ENCODE assay signal across 8 cellular contexts in the genomic region with DNA sequence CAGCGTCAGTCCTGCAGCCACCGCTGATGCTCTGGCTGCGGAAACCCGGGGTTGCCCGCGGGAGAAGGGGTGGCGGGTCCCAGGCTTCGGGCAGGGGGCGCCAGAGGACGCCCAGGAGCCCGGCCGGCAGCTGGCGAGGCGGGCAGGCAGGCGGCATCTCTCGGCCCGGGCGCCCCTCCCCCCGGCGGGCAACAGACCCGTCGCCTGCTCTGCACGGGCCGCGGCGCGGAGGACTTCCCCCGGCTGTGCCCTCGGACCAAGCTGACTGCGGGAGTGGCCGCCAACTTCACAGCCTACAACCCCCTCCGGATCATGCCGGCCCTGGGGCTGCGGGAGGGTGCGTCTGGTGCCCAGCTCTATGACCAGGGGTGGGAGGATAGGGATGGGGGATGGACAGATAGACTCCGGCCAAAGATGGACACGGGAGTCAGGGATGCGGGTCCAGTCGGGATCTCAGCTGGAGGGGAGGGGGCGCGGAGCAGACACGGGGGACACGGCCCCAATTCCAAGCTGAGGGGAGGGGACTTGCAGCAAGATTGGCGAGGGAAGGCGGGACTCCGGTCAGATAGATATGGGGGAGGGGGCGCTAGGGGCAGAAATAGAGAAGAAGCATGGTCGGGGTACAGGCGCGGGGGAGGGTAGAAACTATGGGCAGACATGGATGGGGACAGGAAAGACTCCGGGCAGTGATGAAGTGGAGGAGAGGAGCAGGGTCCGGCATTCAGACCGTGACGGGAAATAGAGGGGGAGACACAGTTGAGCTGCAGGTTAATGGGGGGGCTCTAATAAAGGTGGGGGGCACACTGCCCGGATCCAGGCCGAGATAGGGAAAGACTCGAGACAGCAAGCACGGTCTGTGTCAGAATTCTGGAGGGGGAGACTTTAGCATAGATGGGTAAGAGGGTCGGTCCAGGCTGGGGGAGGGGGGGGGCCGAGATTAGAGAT. TPM values are rescaled to one million over a fixed set of nuclear protein-coding genes. Genes with fewer than 3 reads are reported as not detected.
A peak's percentile ranks its signal among the peaks of the same experiment; 100 is the strongest.
DNase-seq lines count a peak whose midpoint lies in the region; ATAC-seq and TF ChIP-seq lines count a peak whose summit lies in the region.

No MANE protein-coding gene starts in this region.

- peak overlapping the region; percentile 18 for H2AFZ ChIP-seq in fibroblast of lung (ENCODE audit: low read length)

- H3K36me3 ChIP-seq in CD4-positive, alpha-beta memory T cell (ENCODE audit: insufficient read depth, low read length), result no peaks in the 10 kb centered on the region
- no peaks in the 10 kb centered on the region for H3K36me3 ChIP-seq in HUES48 (ENCODE audit: control insufficient read depth, insufficient read depth, low read length)
- H3K36me3 ChIP-seq in Panc1 (ENCODE audit: control insufficient read depth, insufficient read depth, low read length), result no peaks in the 10 kb centered on the region; the same call in 1 of the 2 replicates
- no peaks in the 10 kb centered on the region for H3K36me3 ChIP-seq in fibroblast of lung (ENCODE audit: control insufficient read depth, insufficient read depth, low read length)

- no peaks in the 10 kb centered on the region for H3K9me3 ChIP-seq in CD4-positive, alpha-beta memory T cell (ENCODE audit: control insufficient read depth in 1 of 2, low read length in 2 of 2)
- H3K9me3 ChIP-seq in HUES48 (ENCODE audit: control insufficient read depth, insufficient read depth, low read length), result no peaks in the 10 kb centered on the region
- no peaks in the 10 kb centered on the region for H3K9me3 ChIP-seq in Panc1 (ENCODE audit: control insufficient read depth, insufficient read depth, low read depth, low read length)
- no peaks in the 10 kb centered on the region for H3K9me3 ChIP-seq in fibroblast of lung (ENCODE audit: control insufficient read depth, insufficient read depth, low read depth, low read length)

- peaks cover 11 to 39% (median 17%) of the 10 kb centered on the region in 4 donors for H3K4me1 Mint-ChIP-seq in CD4-positive, alpha-beta memory T cell
- peaks cover 25% of the 10 kb centered on the region for H3K4me1 Mint-ChIP-seq in activated T-helper 1 cell treated with anti-CD3 and anti-CD28 coated beads, Interleukin-12 subunit alpha, Interleukin-12 subunit beta, Interleukin-2, Interleukin-4 antibody, amounts not matched to agents 30 ng/mL and 10 ng/mL and 1 ng/mL, durations not matched to agents 14 hours and 24 hours and 36 hours (ENCODE audit: low read depth)
- H3K4me1 Mint-ChIP-seq in natural killer cell, result peaks cover 14 to 45% of the 10 kb centered on the region in 2 donors

- peak overlapping the region; percentile 92 for H3K4me2 ChIP-seq in fibroblast of lung (ENCODE audit: extremely low read depth, insufficient read depth, low read length)

- H3K36me3 Mint-ChIP-seq in CD4-positive, alpha-beta memory T cell, result no peaks in the 10 kb centered on the region
- H3K36me3 Mint-ChIP-seq in activated T-helper 1 cell treated with anti-CD3 and anti-CD28 coated beads, Interleukin-12 subunit alpha, Interleukin-12 subunit beta, Interleukin-2, Interleukin-4 antibody, amounts not matched to agents 30 ng/mL and 10 ng/mL and 1 ng/mL, durations not matched to agents 14 hours and 24 hours and 36 hours (ENCODE audit: low read depth), result no peaks in the 10 kb centered on the region
- no peaks in the 10 kb centered on the region for H3K36me3 Mint-ChIP-seq in natural killer cell

- H3K27ac Mint-ChIP-seq in CD4-positive, alpha-beta memory T cell, result peak overlapping the region in 3 of 7 donors; percentile 32 to 67 (median 48)
- H3K27ac Mint-ChIP-seq in activated T-helper 1 cell treated with anti-CD3 and anti-CD28 coated beads, Interleukin-12 subunit alpha, Interleukin-12 subunit beta, Interleukin-2, Interleukin-4 antibody, amounts not matched to agents 30 ng/mL and 10 ng/mL and 1 ng/mL, durations not matched to agents 14 hours and 24 hours and 36 hours, result no peak overlapping the region
- peak overlapping the region in 1 of 2 donors; percentile 84 for H3K27ac Mint-ChIP-seq in natural killer cell

- CTCF ChIA-PET in CD4-positive, alpha-beta memory T cell (lab: Charles Lee; ENCODE audit: partially characterized antibody), result interaction anchor here (0.8 to 4.3 kb wide), 10 partner anchors 9 to 300 kb away, joined by 3 to 57 read pairs (median 3); no protein-coding TSS in a partner anchor
- CTCF ChIA-PET in Panc1 (lab: Charles Lee), result interaction anchor here (0.5 to 0.9 kb wide), 3 partner anchors 24 to 99 kb away, joined by 4 to 14 read pairs (median 8); no protein-coding TSS in a partner anchor

- peaks cover 0 to 2% of the 10 kb centered on the region in 2 donors for H3K27me3 Mint-ChIP-seq in CD4-positive, alpha-beta memory T cell
- peaks cover 60% of the 10 kb centered on the region for H3K27me3 Mint-ChIP-seq in activated T-helper 1 cell treated with anti-CD3 and anti-CD28 coated beads, Interleukin-12 subunit alpha, Interleukin-12 subunit beta, Interleukin-2, Interleukin-4 antibody, amounts not matched to agents 30 ng/mL and 10 ng/mL and 1 ng/mL, durations not matched to agents 14 hours and 24 hours and 36 hours (ENCODE audit: insufficient read depth)
- H3K27me3 Mint-ChIP-seq in natural killer cell (ENCODE audit: low read depth in 2 of 2), result peaks cover 0 to 8% of the 10 kb centered on the region in 2 donors

- TF ChIP-seq CTCF in Panc1 (IDR thresholded peaks at IDR 0.05) (peak; percentile 93), fibroblast of lung (conservative IDR thresholded peaks at IDR 0.05 in 1 of 2, IDR thresholded peaks at IDR 0.05 in 1 of 2; ENCODE audit: low read depth in 1 of 2, low read length in 2 of 2) (peak; percentile 47 to 50), natural killer cell (IDR thresholded peaks at IDR 0.05) (peak; percentile 66)

- H3K79me2 ChIP-seq in fibroblast of lung (ENCODE audit: control insufficient read depth, insufficient read depth, low read length), result no peaks in the 10 kb centered on the region

- intact Hi-C loops in CD4-positive, alpha-beta memory T cell (cut with micrococcal nuclease), result loop anchor here (1.0 to 10.0 kb wide), 5 partner anchors 9 to 442 kb away; partner anchors contain the start of genes CCDC28B, DCDC2B, IQCC and PTP4A2
- intact Hi-C loops in Panc1 (cut with micrococcal nuclease; ENCODE audit: unreplicated experiment), result no loop called here
- intact Hi-C loops in activated T-helper 1 cell treated with anti-CD3 and anti-CD28 coated beads, Interleukin-12 subunit alpha, Interleukin-12 subunit beta, Interleukin-2, Interleukin-4 antibody, amounts not matched to agents 30 ng/mL and 10 ng/mL and 1 ng/mL, durations not matched to agents 14 hours and 24 hours and 36 hours (cut with micrococcal nuclease), result loop anchor here (1.0 to 5.0 kb wide), 3 partner anchors 26 to 1021 kb away; no protein-coding TSS in a partner anchor
- intact Hi-C loops in natural killer cell (cut with micrococcal nuclease), result loop anchor here (1.0 to 5.0 kb wide), 2 partner anchors 25 to 199 kb away; no protein-coding TSS in a partner anchor

- no TSS peak for BruUV-seq in Panc1 (replicated peaks; lab: Mats Ljungman, UMichigan)

- peak overlapping the region; percentile 51 to 61 for H3K4me3 ChIP-seq in CD4-positive, alpha-beta memory T cell (ENCODE audit: low read length in 2 of 2)
- H3K4me3 ChIP-seq in HUES48 (ENCODE audit: low read depth, low read length), result peak overlapping the region; percentile 64
- peak overlapping the region; percentile 62 to 68 for H3K4me3 ChIP-seq in Panc1 (ENCODE audit: low read depth in 2 of 2, low read length in 2 of 2)
- H3K4me3 ChIP-seq in fibroblast of lung (replicated peaks in 1 of 4; ENCODE audit: control extremely low read depth in 1 of 4, insufficient read depth in 1 of 4, low read depth in 3 of 4, low read length in 4 of 4), result peak overlapping the region; percentile 49 to 67 (median 64)

- H3K4me1 ChIP-seq in CD4-positive, alpha-beta memory T cell (ENCODE audit: insufficient read depth, low read length), result peaks cover 35% of the 10 kb centered on the region
- H3K4me1 ChIP-seq in HUES48 (ENCODE audit: control insufficient read depth, insufficient read depth, low read length), result peaks cover 52% of the 10 kb centered on the region
- H3K4me1 ChIP-seq in Panc1 (ENCODE audit: control insufficient read depth, insufficient read depth, low read length), result peaks cover 60% of the 10 kb centered on the region
- peaks cover 21% of the 10 kb centered on the region for H3K4me1 ChIP-seq in fibroblast of lung (ENCODE audit: control insufficient read depth, extremely low read depth, insufficient read depth, low read length)

- no peaks in the 10 kb centered on the region for H3K9me3 Mint-ChIP-seq in CD4-positive, alpha-beta memory T cell
- no peaks in the 10 kb centered on the region for H3K9me3 Mint-ChIP-seq in activated T-helper 1 cell treated with anti-CD3 and anti-CD28 coated beads, Interleukin-12 subunit alpha, Interleukin-12 subunit beta, Interleukin-2, Interleukin-4 antibody, amounts not matched to agents 30 ng/mL and 10 ng/mL and 1 ng/mL, durations not matched to agents 14 hours and 24 hours and 36 hours
- no peaks in the 10 kb centered on the region for H3K9me3 Mint-ChIP-seq in natural killer cell

- in situ Hi-C loops in Panc1 (cut with HindIII; ENCODE audit: low pct_unique_long_range_greater_than_20kb, low sequenced_read_pairs), result no loop called here

- H3K27ac ChIP-seq in CD4-positive, alpha-beta memory T cell (ENCODE audit: low read depth, low read length), result no peak overlapping the region
- no peak overlapping the region for H3K27ac ChIP-seq in HUES48 (ENCODE audit: low read depth, low read length)
- peak overlapping the region; percentile 46 for H3K27ac ChIP-seq in Panc1 (ENCODE audit: low read length)
- no peak overlapping the region for H3K27ac ChIP-seq in fibroblast of lung (ENCODE audit: insufficient read depth, low read length)
- peak overlapping the region; percentile 59 for H3K27ac ChIP-seq in substantia nigra (ENCODE audit: low read depth, low read length, poor library complexity, severe bottlenecking)

- peak; percentile 65 to 71 (median 65) for DNase-seq in CD4-positive, alpha-beta memory T cell
- DNase-seq in Panc1 (ENCODE audit: low read depth, low spot score) (no peak), fibroblast of lung (ENCODE audit: low read depth in 2 of 2) (peak; percentile 37), natural killer cell (peak; percentile 75), substantia nigra (lab: John Stamatoyannopoulos, UW) (peak in 47 of 49 donors; percentile 28 to 88 (median 69))
- peak; percentile 42 for DNase-seq in activated T-helper 1 cell treated with anti-CD3 and anti-CD28 coated beads, Interleukin-12 subunit alpha, Interleukin-12 subunit beta, Interleukin-2, Interleukin-4 antibody, amounts not matched to agents 30 ng/mL and 10 ng/mL and 1 ng/mL, durations not matched to agents 14 hours and 24 hours and 36 hours (ENCODE audit: low spot score)

- no peaks in the 10 kb centered on the region for H4K20me1 ChIP-seq in fibroblast of lung (ENCODE audit: control insufficient read depth, extremely low read depth, insufficient read depth, low read length)

- H3K9ac ChIP-seq in HUES48 (ENCODE audit: low read depth, low read length) (no peak overlapping the region), fibroblast of lung (ENCODE audit: insufficient read depth, low read length) (peak overlapping the region; percentile 39)

- ATAC-seq in Panc1 (peak; percentile 70), natural killer cell (peak; percentile 53 to 65 (median 60)), HG03342 (IDR thresholded peaks at IDR 0.05; ENCODE audit: unreplicated experiment) (no peak)

- peaks cover 10% of the 10 kb centered on the region for H3K27me3 ChIP-seq in CD4-positive, alpha-beta memory T cell (ENCODE audit: insufficient read depth, low read length)
- H3K27me3 ChIP-seq in HUES48 (ENCODE audit: control insufficient read depth, insufficient read depth, low read length) (peaks cover 27% of the 10 kb centered on the region), Panc1 (ENCODE audit: control insufficient read depth, insufficient read depth, low read length) (no peaks in the 10 kb centered on the region), fibroblast of lung (ENCODE audit: control insufficient read depth, insufficient read depth, low read length) (peaks cover 2% of the 10 kb centered on the region)

- POLR2A ChIA-PET in CD4-positive, alpha-beta memory T cell (lab: Charles Lee; ENCODE audit: partially characterized antibody), result interaction anchor here (1.1 to 3.5 kb wide), 3 partner anchors 26 to 344 kb away, joined by 3 to 32 read pairs (median 3); partner anchors contain the start of gene KPNA6
- POLR2A ChIA-PET in Panc1 (lab: Charles Lee), result interaction anchor here (0.9 kb wide), 1 partner anchor 27 kb away, joined by 3 read pairs; no protein-coding TSS in a partner anchor

- peak overlapping the region; percentile 55 to 88 (median 82) for H3K4me3 Mint-ChIP-seq in CD4-positive, alpha-beta memory T cell
- peak overlapping the region; percentile 65 for H3K4me3 Mint-ChIP-seq in activated T-helper 1 cell treated with anti-CD3 and anti-CD28 coated beads, Interleukin-12 subunit alpha, Interleukin-12 subunit beta, Interleukin-2, Interleukin-4 antibody, amounts not matched to agents 30 ng/mL and 10 ng/mL and 1 ng/mL, durations not matched to agents 14 hours and 24 hours and 36 hours
- peak overlapping the region; percentile 90 for H3K4me3 Mint-ChIP-seq in natural killer cell

RNA-seq across cellular contexts. Expression of gene ADGRB2, which starts 1.1 kb away (rescaled TPM):
- total RNA-seq in CD4-positive, alpha-beta memory T cell, result 1 to 10 TPM; 1.5 to 2.0 TPM
- under 1 TPM in 1 of 2 donors, not detected in 1; 0.55 TPM for polyA plus RNA-seq in CD4-positive, alpha-beta memory T cell
- 34.8 TPM for total RNA-seq in Panc1 (2021; ENCODE audit: unreplicated experiment)
- 31.5 TPM for polyA plus RNA-seq in Panc1 (2012; ENCODE audit: insufficient read length)
- total RNA-seq in activated T-helper 1 cell treated with anti-CD3 and anti-CD28 coated beads, Interleukin-12 subunit alpha, Interleukin-12 subunit beta, Interleukin-2, Interleukin-4 antibody, amounts not matched to agents 30 ng/mL and 10 ng/mL and 1 ng/mL, durations not matched to agents 14 hours and 24 hours and 36 hours, result 0.13 and 0.29 TPM in 2 replicates
- total RNA-seq in fibroblast of lung, result 7.4 and 10.4 TPM in 2 replicates
- polyA plus RNA-seq in fibroblast of lung, result 4.4 and 4.8 TPM in 2 replicates
- polyA plus RNA-seq in fibroblast of lung (2012), result 9.7 and 10.0 TPM in 2 replicates
- polyA minus RNA-seq in fibroblast of lung (ENCODE audit: low replicate concordance), result 12.0 and 13.2 TPM in 2 replicates
- 10 to 100 TPM in 2 of 3 donors, 1 to 10 TPM in 1; 7.6 to 19.9 (median 12.8) TPM for total RNA-seq in natural killer cell

RNA-seq across cellular contexts. Expression of gene SPOCD1, which starts 52.8 kb away (rescaled TPM):
- total RNA-seq in CD4-positive, alpha-beta memory T cell, result under 1 TPM; 0.61 to 0.94 TPM
- not detected for polyA plus RNA-seq in CD4-positive, alpha-beta memory T cell
- 0.54 TPM for total RNA-seq in Panc1 (2021; ENCODE audit: unreplicated experiment)
- polyA plus RNA-seq in Panc1 (2012; ENCODE audit: insufficient read length), result 0.22 TPM
- total RNA-seq in activated T-helper 1 cell treated with anti-CD3 and anti-CD28 coated beads, Interleukin-12 subunit alpha, Interleukin-12 subunit beta, Interleukin-2, Interleukin-4 antibody, amounts not matched to agents 30 ng/mL and 10 ng/mL and 1 ng/mL, durations not matched to agents 14 hours and 24 hours and 36 hours, result not detected in 2 replicates
- total RNA-seq in fibroblast of lung, result 30.3 and 47.2 TPM in 2 replicates
- polyA plus RNA-seq in fibroblast of lung, result 44.8 and 55.4 TPM in 2 replicates
- 54.0 and 67.7 TPM in 2 replicates for polyA plus RNA-seq in fibroblast of lung (2012)
- 44.4 and 111 TPM in 2 replicates for polyA minus RNA-seq in fibroblast of lung (ENCODE audit: low replicate concordance)
- total RNA-seq in natural killer cell, result under 1 TPM in 2 of 3 donors, not detected in 1; 0.54 to 0.68 TPM

RNA-seq across cellular contexts. Expression of gene COL16A1, which starts 59.2 kb away (rescaled TPM):
- not detected for total RNA-seq in CD4-positive, alpha-beta memory T cell
- polyA plus RNA-seq in CD4-positive, alpha-beta memory T cell, result not detected
- total RNA-seq in Panc1 (2021; ENCODE audit: unreplicated experiment), result 7.6 TPM
- polyA plus RNA-seq in Panc1 (2012; ENCODE audit: insufficient read length), result 3.5 TPM
- not detected in 2 replicates for total RNA-seq in activated T-helper 1 cell treated with anti-CD3 and anti-CD28 coated beads, Interleukin-12 subunit alpha, Interleukin-12 subunit beta, Interleukin-2, Interleukin-4 antibody, amounts not matched to agents 30 ng/mL and 10 ng/mL and 1 ng/mL, durations not matched to agents 14 hours and 24 hours and 36 hours
- 80.3 and 150 TPM in 2 replicates for total RNA-seq in fibroblast of lung
- polyA plus RNA-seq in fibroblast of lung, result 20.9 and 21.0 TPM in 2 replicates
- 57.9 and 61.9 TPM in 2 replicates for polyA plus RNA-seq in fibroblast of lung (2012)
- polyA minus RNA-seq in fibroblast of lung (ENCODE audit: low replicate concordance), result 42.9 and 69.1 TPM in 2 replicates
- under 1 TPM in 1 of 3 donors, not detected in 2; 0.14 TPM for total RNA-seq in natural killer cell

Comparison
In these comparisons a context has a peak if more than half of its experiments do, and no peak if none do; other contexts are left out.
1. H3K27ac ChIP-seq: peak in Panc1 (single experiment) and substantia nigra (single experiment); none in CD4-positive, alpha-beta memory T cell (single experiment), HUES48 (single experiment) and fibroblast of lung (single experiment).
2. RNA of gene SPOCD1, which starts 52.8 kb away (total RNA-seq): 30.3 to 47.2 TPM in fibroblast of lung; 0.61 to 0.94 TPM in CD4-positive, alpha-beta memory T cell, 0.54 to 0.68 TPM in natural killer cell, 0.54 TPM in Panc1 (single experiment) and not detected in activated T-helper 1 cell treated with anti-CD3 and anti-CD28 coated beads, Interleukin-12 subunit alpha, Interleukin-12 subunit beta, Interleukin-2, Interleukin-4 antibody, amounts not matched to agents 30 ng/mL and 10 ng/mL and 1 ng/mL, durations not matched to agents 14 hours and 24 hours and 36 hours; every median in the first group is over 10 times any median in the second.
3. Peak in every context shown above with its lines, with median percentiles within 50 percentile points of each other: H3K4me3 ChIP-seq, H3K4me3 Mint-ChIP-seq and CTCF ChIP-seq.